10 cellular contexts compared by ENCODE assay signal in the genomic region with DNA sequence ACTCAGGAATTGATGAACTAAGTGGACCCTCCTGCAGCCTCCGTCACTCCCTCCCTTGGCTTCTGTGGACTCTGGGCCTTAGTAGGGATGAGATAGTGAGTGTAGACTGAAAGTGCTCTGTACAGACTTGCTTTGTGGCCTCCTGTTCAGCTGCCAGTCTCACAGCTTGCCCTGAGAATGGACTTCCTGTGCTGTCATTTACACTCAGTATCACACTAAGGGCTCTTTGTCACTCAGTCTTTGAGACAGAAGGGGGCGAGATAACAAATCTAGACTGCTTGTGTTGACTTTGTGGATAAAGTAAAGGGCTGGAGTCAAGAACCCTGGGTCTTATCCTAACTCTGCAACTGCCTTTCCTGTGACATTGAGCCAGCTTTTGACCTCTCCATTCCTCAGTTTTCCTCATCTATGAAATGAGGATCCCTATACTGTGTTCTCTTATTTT. TPM values are rescaled to one million over a fixed set of nuclear protein-coding genes. Genes with fewer than 3 reads are reported as not detected.
DNase-seq lines count a peak whose midpoint lies in the region; ATAC-seq, FAIRE-seq and TF ChIP-seq lines count a peak whose summit lies in the region.
"Had no signal": no experiment of that assay in that cellular context is flagged by ENCODE, and none has a peak within 500 bp of the region (broad histone marks: within the 10 kb centered on the region; RNA-seq: fewer than 3 reads in every experiment).

No MANE protein-coding gene starts in this region.

- TF ChIP-seq POLR2A in GM12892 (IDR thresholded peaks at IDR 0.05; ENCODE audit: low read depth, low read length), result no peak

- H3K4me2 ChIP-seq in OCI-LY7 (ENCODE audit: low read length), result no peak overlapping the region

- intact Hi-C loops in OCI-LY7 (cut with micrococcal nuclease; ENCODE audit: unreplicated experiment) (loop anchor here (10.0 kb wide), 1 partner anchor 687 kb away; no protein-coding TSS in a partner anchor), right cardiac atrium (cut with DNase I) (loop anchor here in 1 of 4 donors (10.0 kb wide), 1 partner anchor 193 kb away; no protein-coding TSS in a partner anchor)

- H3K4me1 ChIP-seq in OCI-LY7 (ENCODE audit: insufficient read depth, low read length, poor library complexity, severe bottlenecking) (no peaks in the 10 kb centered on the region), right cardiac atrium (ENCODE audit: control insufficient read depth, insufficient read depth, low read length) (peaks cover 3% of the 10 kb centered on the region)

- H3K4me3 ChIP-seq in OCI-LY7 (ENCODE audit: low read depth, low read length, poor library complexity, severe bottlenecking) (no peak overlapping the region), right cardiac atrium (ENCODE audit: low read length) (no peak overlapping the region)
- H3K4me3 ChIP-seq: SK-N-MC had no signal

- POLR2A ChIA-PET in OCI-LY7 (lab: Charles Lee), result interaction anchor here (0.6 kb wide), 1 partner anchor 1601 kb away, joined by 5 read pairs; no protein-coding TSS in a partner anchor

- 0 out of 2 replicates have a peak, but pooled peaks have one; percentile 20 for TF ChIP-seq CTCF in OCI-LY7 (conservative IDR thresholded peaks at IDR 0.05; ENCODE audit: low read length)

- no peak for FAIRE-seq in GM12892 (lab: Jason Lieb, UNC)
- FAIRE-seq: A204.1 had no signal

- no peaks in the 10 kb centered on the region for H3K79me2 ChIP-seq in OCI-LY7 (ENCODE audit: insufficient read depth, low read depth, low read length)

- peak; percentile 6 for DNase-seq in DMS 273 (lab: John Stamatoyannopoulos, UW; ENCODE audit: unreplicated experiment)
- DNase-seq in DMS 273 treated with DMSO at 0.1 percent for 48 hours (lab: John Stamatoyannopoulos, UW), result no peak
- DNase-seq in OCI-LY7 (ENCODE audit: low spot score), result peak; percentile 6
- DNase-seq in right cardiac atrium, result no peak
- no peak for DNase-seq in NCI-H2107 treated with DMSO at 0.1 percent for 48 hours (lab: John Stamatoyannopoulos, UW; ENCODE audit: unreplicated experiment)
- no peak for DNase-seq in H4 (ENCODE audit: low spot score)
- no peak for DNase-seq in GM12892 (ENCODE audit: insufficient read length)

- H3K27me3 ChIP-seq in right cardiac atrium (ENCODE audit: control insufficient read depth, insufficient read depth), result no peaks in the 10 kb centered on the region

- ATAC-seq in HG02763 (IDR thresholded peaks at IDR 0.05; ENCODE audit: unreplicated experiment) (peak; percentile 72), right cardiac atrium (peak; percentile 64 to 83)

- H2AFZ ChIP-seq in OCI-LY7 (ENCODE audit: low read length), result no peak overlapping the region

- no peaks in the 10 kb centered on the region for H3K9me2 ChIP-seq in OCI-LY7 (ENCODE audit: insufficient read depth, low read length)

- no peaks in the 10 kb centered on the region for H4K20me1 ChIP-seq in OCI-LY7 (ENCODE audit: insufficient read depth, low read length)

- WGBS in right cardiac atrium, result 69% methylated on average over 2 of the region's 2 CpGs

- CTCF ChIA-PET in OCI-LY7 (lab: Charles Lee; ENCODE audit: unreplicated experiment), result no interaction called here

- H3K27ac ChIP-seq in OCI-LY7 (ENCODE audit: low read depth, low read length, poor library complexity, severe bottlenecking) (no peak overlapping the region), right cardiac atrium (ENCODE audit: low read length) (no peak overlapping the region)
- H3K27ac ChIP-seq: SK-N-MC had no signal

- no peaks in the 10 kb centered on the region for H3K36me3 ChIP-seq in OCI-LY7 (ENCODE audit: insufficient read depth, low read length)

- H3K9me3 ChIP-seq in OCI-LY7 (ENCODE audit: low read length) (no peaks in the 10 kb centered on the region), right cardiac atrium (ENCODE audit: control insufficient read depth, low read length) (no peaks in the 10 kb centered on the region)

- BruUV-seq in OCI-LY7 (replicated peaks; lab: Mats Ljungman, UMichigan), result no TSS peak

RNA-seq across cellular contexts. Expression of a gene that starts 21.0 kb away (rescaled TPM):
- total RNA-seq in OCI-LY7 (2014; rRNA removed; shearing (Covaris generic)), result not detected in 2 replicates
- total RNA-seq in OCI-LY7 (2022), result not detected in 2 replicates
- total RNA-seq in right cardiac atrium, result 10 to 100 TPM; 27.9 to 37.7 (median 35.6) TPM
- 23.2 TPM for polyA plus RNA-seq in right cardiac atrium
- 4.6 and 5.6 TPM in 2 replicates for total RNA-seq in H4 (2014; rRNA removed; shearing (Covaris generic))
- 0.38 TPM for polyA plus RNA-seq in GM12892 (2012; ENCODE audit: missing spikeins)

Comparison
In these comparisons a context has a peak if more than half of its experiments do, and no peak if none do; other contexts are left out.
1. DNase-seq: peak in DMS 273 (single experiment) and OCI-LY7 (single experiment); none in DMS 273 treated with DMSO at 0.1 percent for 48 hours (single experiment), right cardiac atrium (0 of 3), NCI-H2107 treated with DMSO at 0.1 percent for 48 hours (single experiment), H4 (single experiment) and GM12892 (single experiment).